13 cellular contexts compared by ENCODE assay signal in genomic region chr21:34133392-34133791, GRCh38.
DNase-seq lines count a peak whose midpoint lies in the region; ATAC-seq and TF ChIP-seq lines count a peak whose summit lies in the region.
"Had no signal": no experiment of that assay in that cellular context is flagged by ENCODE, and none has a peak within 500 bp of the region (broad histone marks: within the 10 kb centered on the region; RNA-seq: fewer than 3 reads in every experiment).

No MANE protein-coding gene starts in this region.

- no peak overlapping the region for H3K4ac ChIP-seq in mesendoderm (ENCODE audit: low read depth, low read length)

- H2BK15ac ChIP-seq in mesendoderm (replicated peaks; ENCODE audit: low read depth): no peak overlapping the region

- no CpG with 5 or more reads among the region's 1 CpG for WGBS in mesendoderm (ENCODE audit: extremely low coverage, insufficient coverage, low lambda C conversion rate)

- no peaks in the 10 kb centered on the region for H3K27me3 ChIP-seq in mesendoderm (ENCODE audit: insufficient read depth, low read length, poor library complexity)
- H3K27me3 ChIP-seq in tibial artery: no peaks in the 10 kb centered on the region
- no peaks in the 10 kb centered on the region for H3K27me3 ChIP-seq in lower lobe of right lung (ENCODE audit: low read depth)
- H3K27me3 ChIP-seq: gastrocnemius medialis, Peyer's patch had no signal

- H4K5ac ChIP-seq in mesendoderm (ENCODE audit: low read length): no peak overlapping the region

- peaks cover 73% of the 10 kb centered on the region for H3K4me1 Mint-ChIP-seq in activated naive CD4-positive, alpha-beta T cell treated with anti-CD3 and anti-CD28 coated beads, Interleukin-2, amount 50 U/mL, for 24 hours

- H4K8ac ChIP-seq in mesendoderm (ENCODE audit: low read depth, low read length): no peak overlapping the region

- H3K4me3 Mint-ChIP-seq in activated naive CD4-positive, alpha-beta T cell treated with anti-CD3 and anti-CD28 coated beads, Interleukin-2, amount 50 U/mL, for 24 hours: peak overlapping the region; percentile 12
- H3K4me3 Mint-ChIP-seq: nephron had no signal

- H3K79me2 ChIP-seq in mesendoderm (ENCODE audit: control insufficient read depth, insufficient read depth, low read length): peaks cover 54% of the 10 kb centered on the region

- no peak overlapping the region for H3K23ac ChIP-seq in mesendoderm (ENCODE audit: low read length)

- H3K27ac Mint-ChIP-seq in activated naive CD4-positive, alpha-beta T cell treated with anti-CD3 and anti-CD28 coated beads, Interleukin-2, amount 50 U/mL, for 24 hours: peak overlapping the region; percentile 73
- H3K27ac Mint-ChIP-seq in activated naive CD4-positive, alpha-beta T cell treated with anti-CD3 and anti-CD28 coated beads, Interleukin-2, amount 50 U/mL, for 72 hours: peak overlapping the region; percentile 88 to 95

- peaks cover 26% of the 10 kb centered on the region for H3K4me1 ChIP-seq in mesendoderm (ENCODE audit: control insufficient read depth, low read depth, low read length)
- peaks cover 0 to 67% (median 51%) of the 10 kb centered on the region in 4 donors for H3K4me1 ChIP-seq in tibial artery
- peaks cover 47% of the 10 kb centered on the region for H3K4me1 ChIP-seq in lower lobe of right lung

- H3K4me2 ChIP-seq in mesendoderm (ENCODE audit: low read length): no peak overlapping the region
- H3K4me2 ChIP-seq: KMS-11 had no signal

- intact Hi-C loops in tibial artery (cut with DNase I; ENCODE audit: low total_unique reads) (loop anchor here (10.0 kb wide), 1 partner anchor 51 kb away; no protein-coding TSS in a partner anchor), lower lobe of right lung (cut with DNase I) (no loop called here)

- peaks cover 29% of the 10 kb centered on the region for H3K36me3 Mint-ChIP-seq in activated naive CD4-positive, alpha-beta T cell treated with anti-CD3 and anti-CD28 coated beads, Interleukin-2, amount 50 U/mL, for 24 hours
- H3K36me3 Mint-ChIP-seq in activated naive CD4-positive, alpha-beta T cell treated with anti-CD3 and anti-CD28 coated beads, Interleukin-2, amount 50 U/mL, for 72 hours: peaks cover 36 to 62% of the 10 kb centered on the region in 2 donors

- no peak for DNase-seq in activated naive CD4-positive, alpha-beta T cell treated with anti-CD3 and anti-CD28 coated beads, Interleukin-2, amount 50 U/mL, for 16 hours
- no peak for DNase-seq in activated naive CD4-positive, alpha-beta T cell treated with anti-CD3 and anti-CD28 coated beads, Interleukin-2, amount 50 U/mL, for 72 hours (ENCODE audit: low spot score in 2 of 2)
- peak; percentile 16 for DNase-seq in mesendoderm
- no peak for DNase-seq in tibial artery
- no peak for DNase-seq in EL
- no peak for DNase-seq in lower lobe of right lung
- DNase-seq in glomerular visceral epithelial cell (ENCODE audit: extremely low spot score): no peak
- DNase-seq: Calu3, gastrocnemius medialis, Peyer's patch had no signal

- H2BK120ac ChIP-seq in mesendoderm (ENCODE audit: low read depth, low read length): no peak overlapping the region

- no peak overlapping the region for H2BK5ac ChIP-seq in mesendoderm (ENCODE audit: low read length)

- H3K36me3 ChIP-seq in mesendoderm (ENCODE audit: control insufficient read depth, insufficient read depth, low read length) (peaks cover 7% of the 10 kb centered on the region), tibial artery (peaks cover 9 to 11% (median 9%) of the 10 kb centered on the region in 3 donors), lower lobe of right lung (peaks cover 7% of the 10 kb centered on the region)

- H3K27me3 Mint-ChIP-seq in activated naive CD4-positive, alpha-beta T cell treated with anti-CD3 and anti-CD28 coated beads, Interleukin-2, amount 50 U/mL, for 24 hours: no peaks in the 10 kb centered on the region

- H3K9me3 ChIP-seq in tibial artery (no peaks in the 10 kb centered on the region), lower lobe of right lung (no peaks in the 10 kb centered on the region)
- H3K9me3 ChIP-seq: gastrocnemius medialis, Peyer's patch had no signal

- H3K9ac ChIP-seq in mesendoderm (ENCODE audit: low read length): no peak overlapping the region
- H3K9ac ChIP-seq: KMS-11 had no signal

- no peak overlapping the region for H3K4me3 ChIP-seq in mesendoderm (ENCODE audit: low read length)
- no peak overlapping the region for H3K4me3 ChIP-seq in tibial artery
- H3K4me3 ChIP-seq in lower lobe of right lung: no peak overlapping the region
- H3K4me3 ChIP-seq: gastrocnemius medialis, Peyer's patch had no signal

- TF ChIP-seq CTCF in tibial artery (IDR thresholded peaks at IDR 0.05): no peak
- TF ChIP-seq CTCF in lower lobe of right lung (IDR thresholded peaks at IDR 0.05): no peak

- H2AK5ac ChIP-seq in mesendoderm (ENCODE audit: low read length): no peak overlapping the region

- ATAC-seq in activated naive CD4-positive, alpha-beta T cell treated with anti-CD3 and anti-CD28 coated beads, Interleukin-2, amount 50 U/mL, for 72 hours: peak; percentile 17 to 25
- ATAC-seq in lower lobe of right lung: no peak
- ATAC-seq: gastrocnemius medialis had no signal

- no peak overlapping the region for H3K27ac ChIP-seq in mesendoderm (ENCODE audit: low read depth, low read length)
- peak overlapping the region; percentile 63 to 77 for H3K27ac ChIP-seq in tibial artery
- no peak overlapping the region for H3K27ac ChIP-seq in lower lobe of right lung
- H3K27ac ChIP-seq: KMS-11, Peyer's patch had no signal

- peaks cover 38% of the 10 kb centered on the region for H3K79me1 ChIP-seq in mesendoderm (ENCODE audit: low read length)

- no peak overlapping the region for H3K18ac ChIP-seq in mesendoderm (ENCODE audit: low read length)

- no peaks in the 10 kb centered on the region for H3K9me3 Mint-ChIP-seq in activated naive CD4-positive, alpha-beta T cell treated with anti-CD3 and anti-CD28 coated beads, Interleukin-2, amount 50 U/mL, for 24 hours
- H3K9me3 Mint-ChIP-seq in activated naive CD4-positive, alpha-beta T cell treated with anti-CD3 and anti-CD28 coated beads, Interleukin-2, amount 50 U/mL, for 72 hours: peaks cover 9% of the 10 kb centered on the region in 2 donors

- no peak overlapping the region for H3K56ac ChIP-seq in mesendoderm (ENCODE audit: low read length)

Comparison
In these comparisons a context has a peak if more than half of its experiments do, and no peak if none do; other contexts are left out.
1. ATAC-seq: peak in activated naive CD4-positive, alpha-beta T cell treated with anti-CD3 and anti-CD28 coated beads, Interleukin-2, amount 50 U/mL, for 72 hours (2 of 2); none in lower lobe of right lung (0 of 2).
2. H3K27ac ChIP-seq: peak in tibial artery (2 of 2); none in mesendoderm (single experiment) and lower lobe of right lung (single experiment).